Comparison of ENCODE assay signal across 8 cellular contexts in the genomic region with DNA sequence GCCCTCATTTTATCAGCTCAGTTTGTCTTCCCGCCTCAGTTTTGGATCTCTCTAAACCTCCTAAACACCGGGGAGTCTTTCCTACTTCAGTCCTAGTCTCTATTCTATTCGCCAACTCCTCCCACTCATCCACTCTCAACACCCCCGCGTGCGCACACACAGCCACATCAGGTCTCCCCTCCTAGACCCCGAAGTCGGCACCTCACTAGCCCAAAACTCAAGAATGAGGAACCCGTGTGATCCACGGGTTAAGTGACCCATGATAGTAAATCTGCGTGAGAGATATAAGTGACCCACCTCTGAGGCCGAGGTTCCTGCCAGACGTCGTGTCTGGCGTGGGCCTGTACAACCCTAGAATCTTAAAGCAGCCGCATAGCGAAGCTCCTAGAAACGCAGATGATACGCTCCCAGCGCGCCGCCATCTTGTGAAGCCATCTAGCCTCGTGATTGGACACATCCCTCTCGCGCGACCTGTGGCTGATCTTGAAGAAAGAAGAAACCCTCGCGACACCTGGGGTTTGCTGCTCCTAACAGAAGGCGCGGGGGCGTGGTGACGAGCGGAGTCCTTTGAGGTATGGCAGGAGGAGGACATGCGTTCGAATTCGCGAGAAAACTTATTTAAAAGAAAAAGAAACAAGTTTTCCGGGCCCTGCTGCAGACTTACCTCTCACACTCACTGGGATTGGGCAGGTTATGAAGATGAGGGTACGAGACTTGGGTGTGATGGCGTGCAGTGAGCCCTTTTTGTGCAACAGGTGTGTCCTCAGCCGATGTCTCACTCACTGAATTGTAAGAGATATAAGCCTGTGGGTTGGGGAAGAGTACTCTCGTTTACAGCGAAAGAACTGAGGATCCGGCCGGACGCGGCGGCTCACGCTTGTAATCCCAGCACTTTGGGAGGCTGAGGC. TPM values are rescaled to one million over a fixed set of nuclear protein-coding genes. Genes with fewer than 3 reads are reported as not detected.
DNase-seq lines count a peak whose midpoint lies in the region; ATAC-seq and TF ChIP-seq lines count a peak whose summit lies in the region.

TSS of gene METTL16 (minus strand) at position 427 of the 908 bp plus-strand sequence. CDS start 9,557 bp downstream, outside the sequence.

- intact Hi-C loops in left ventricle myocardium superior (cut with micrococcal nuclease) (no loop called here), prostate gland (cut with DNase I) (loop anchor here (10.0 kb wide), 1 partner anchor 173 kb away; no protein-coding TSS in a partner anchor)

- no peaks in the 10 kb centered on the region for H3K9me3 ChIP-seq in prostate gland

- H3K4me1 ChIP-seq in prostate gland (replicated peaks), result peaks cover 3% of the 10 kb centered on the region
- H3K4me1 ChIP-seq in urinary bladder (ENCODE audit: insufficient read depth), result no peaks in the 10 kb centered on the region

- peak within 1 kb of the TSS; percentile 46 to 72 for H3K4me3 ChIP-seq in prostate gland
- peak within 1 kb of the TSS; percentile 57 for H3K4me3 ChIP-seq in urinary bladder (ENCODE audit: low read depth, low read length)

- TF ChIP-seq CTCF in prostate gland (IDR thresholded peaks at IDR 0.05), result no peak

- ATAC-seq in GM18499 (IDR thresholded peaks at IDR 0.05; ENCODE audit: insufficient read depth, unreplicated experiment) (peak; percentile 70), HG02938 (IDR thresholded peaks at IDR 0.05; ENCODE audit: unreplicated experiment) (peak; percentile 97), left ventricle myocardium superior (peak; percentile 100)

- DNase-seq in NCI-H1694 treated with DMSO at 0.1 percent for 48 hours (lab: John Stamatoyannopoulos, UW) (peak; percentile 98), amygdala (lab: John Stamatoyannopoulos, UW) (peak; percentile 28 to 97 (median 90)), left ventricle myocardium superior (peak; percentile 98), prostate gland (ENCODE audit: low spot score) (peak; percentile 98)

- peaks cover 16% of the 10 kb centered on the region for H3K4me1 Mint-ChIP-seq in T-helper 1 cell treated with Interleukin-12 subunit alpha and Interleukin-12 subunit beta and Interleukin-4 antibody, amounts not matched to agents 30 μg/mL and 1 μg/mL, for 36 hours (ENCODE audit: low read depth)

- H3K27ac ChIP-seq in prostate gland (peak within 1 kb of the TSS; percentile 85 to 88), urinary bladder (ENCODE audit: low read depth) (peak within 1 kb of the TSS; percentile 65)

- no peaks in the 10 kb centered on the region for H3K27me3 ChIP-seq in prostate gland (replicated peaks; ENCODE audit: insufficient read depth)

- WGBS in prostate gland, result under 1% methylated on average over 49 of the region's 49 CpGs
- under 1% methylated on average over 49 of the region's 49 CpGs for WGBS in urinary bladder

- H3K36me3 Mint-ChIP-seq in T-helper 1 cell treated with Interleukin-12 subunit alpha and Interleukin-12 subunit beta and Interleukin-4 antibody, amounts not matched to agents 30 μg/mL and 1 μg/mL, for 36 hours (ENCODE audit: low read depth), result peaks cover 5% of the 10 kb centered on the region

- TF ChIP-seq POLR2A in prostate gland (IDR thresholded peaks at IDR 0.05), result peak; percentile 66

- H3K4me3 Mint-ChIP-seq in T-helper 1 cell treated with Interleukin-12 subunit alpha and Interleukin-12 subunit beta and Interleukin-4 antibody, amounts not matched to agents 30 μg/mL and 1 μg/mL, for 36 hours, result peak within 1 kb of the TSS; percentile 51

- no peaks in the 10 kb centered on the region for H3K27me3 Mint-ChIP-seq in T-helper 1 cell treated with Interleukin-12 subunit alpha and Interleukin-12 subunit beta and Interleukin-4 antibody, amounts not matched to agents 30 μg/mL and 1 μg/mL, for 36 hours (ENCODE audit: low read depth)

- no peaks in the 10 kb centered on the region for H3K9me3 Mint-ChIP-seq in T-helper 1 cell treated with Interleukin-12 subunit alpha and Interleukin-12 subunit beta and Interleukin-4 antibody, amounts not matched to agents 30 μg/mL and 1 μg/mL, for 36 hours

- no peaks in the 10 kb centered on the region for H3K36me3 ChIP-seq in prostate gland
- no peaks in the 10 kb centered on the region for H3K36me3 ChIP-seq in urinary bladder (ENCODE audit: insufficient read depth)

- no peak within 1 kb of the TSS for H3K27ac Mint-ChIP-seq in T-helper 1 cell treated with Interleukin-12 subunit alpha and Interleukin-12 subunit beta and Interleukin-4 antibody, amounts not matched to agents 30 μg/mL and 1 μg/mL, for 36 hours

RNA-seq across cellular contexts. Expression of gene METTL16, which starts in this region (rescaled TPM):
- 21.5 TPM for total RNA-seq in left ventricle myocardium superior
- 10 to 100 TPM; 46.6 to 47.9 TPM for total RNA-seq in prostate gland
- total RNA-seq in urinary bladder, result 27.3 TPM
- 21.6 TPM for polyA plus RNA-seq in urinary bladder

Comparison
In these comparisons a context has a peak if more than half of its experiments do, and no peak if none do; other contexts are left out.
1. Peak in every context shown above with its lines: DNase-seq, ATAC-seq, H3K4me3 ChIP-seq and H3K27ac ChIP-seq.